ENCODE assay signal across 5 cellular contexts in genomic region chr4:148275292-148275691, GRCh38.
A peak's percentile ranks its signal among the peaks of the same experiment; 100 is the strongest.
DNase-seq lines count a peak whose midpoint lies in the region; ATAC-seq and TF ChIP-seq lines count a peak whose summit lies in the region.
"Not testable (repeated sequence)": the region's sequence is repeated elsewhere in the genome, so short reads cannot be mapped to it uniquely, and the experiment has no call there.

No MANE protein-coding gene starts in this region.

- not testable (repeated sequence) for TF ChIP-seq POLR2A in testis (IDR thresholded peaks at IDR 0.05)

- H3K4me1 ChIP-seq in mucosa of descending colon (ENCODE audit: low read depth), result not testable (repeated sequence)
- peaks cover 13% of the 10 kb centered on the region for H3K4me1 ChIP-seq in testis

- TF ChIP-seq CTCF in mucosa of descending colon (IDR thresholded peaks at IDR 0.05); testis (IDR thresholded peaks at IDR 0.05): not testable (repeated sequence)

- H3K4me3 ChIP-seq in mucosa of descending colon, testis: not testable (repeated sequence)

- ATAC-seq in left colon (peak; percentile 52), mucosa of descending colon (peak; percentile 43)

- not testable (repeated sequence) for H3K36me3 ChIP-seq in mucosa of descending colon (ENCODE audit: low read depth); testis (ENCODE audit: low read depth, missing control alignments)

- peak overlapping the region in 1 of 2 donors; percentile 26 for H3K27ac ChIP-seq in testis

- intact Hi-C loops in left colon (cut with DNase I, micrococcal nuclease); mucosa of descending colon (cut with DNase I, micrococcal nuclease); testis (cut with DNase I; ENCODE audit: low total_unique reads): not testable (repeated sequence)

- WGBS in testis, 2 donors, result 72 to 95% methylated on average over 5 of the region's 5 CpGs

- DNase-seq in NCI-H226 (peak; percentile 18), amniotic epithelial cell (ENCODE audit: low read depth) (peak; percentile 67), testis (peak; percentile 64)
- DNase-seq in left colon, mucosa of descending colon: not testable (repeated sequence)

- not testable (repeated sequence) for H3K27me3 ChIP-seq in testis

- not testable (repeated sequence) for H3K9me3 ChIP-seq in mucosa of descending colon, testis
